Comparison of ENCODE assay signal across 8 cellular contexts in genomic region chr12:103965255-103965589, GRCh38. TPM values are rescaled to one million over a fixed set of nuclear protein-coding genes. Genes with fewer than 3 reads are reported as not detected.
DNase-seq lines count a peak whose midpoint lies in the region; ATAC-seq and TF ChIP-seq lines count a peak whose summit lies in the region.

No MANE protein-coding gene starts in this region.

- TF ChIP-seq CTCF in cardiac fibroblast (IDR thresholded peaks at IDR 0.05; ENCODE audit: low read depth, low read length) = no peak
- no peak for TF ChIP-seq CTCF in GM20000 (IDR thresholded peaks at IDR 0.05; ENCODE audit: extremely low read depth, missing control alignments)

- peaks cover 64% of the 10 kb centered on the region for H3K4me1 Mint-ChIP-seq in stimulated activated naive CD8-positive, alpha-beta T cell treated with anti-CD3 and anti-CD28 coated beads, Interleukin-15, Interleukin-2, amounts not matched to agents 100 ng/mL and 50 ng/mL, for 24 hours (ENCODE audit: low read depth)

- DNase-seq in stimulated activated naive CD8-positive, alpha-beta T cell treated with anti-CD3 and anti-CD28 coated beads, Interleukin-15, Interleukin-2, amounts not matched to agents 100 U/mL and 50 U/mL, for 24 hours = no peak
- DNase-seq in cardiac fibroblast (ENCODE audit: low read depth in 2 of 2) = no peak
- DNase-seq in NCI-H146 (lab: John Stamatoyannopoulos, UW) = no peak
- DNase-seq in GM20000 (ENCODE audit: low spot score) = no peak

- peaks cover 30% of the 10 kb centered on the region for H3K36me3 Mint-ChIP-seq in stimulated activated naive CD8-positive, alpha-beta T cell treated with anti-CD3 and anti-CD28 coated beads, Interleukin-15, Interleukin-2, amounts not matched to agents 100 ng/mL and 50 ng/mL, for 24 hours (ENCODE audit: low read depth)

- no peaks in the 10 kb centered on the region for H3K9me3 ChIP-seq in mononuclear cell (ENCODE audit: low read depth, low read length)

- H3K27me3 Mint-ChIP-seq in stimulated activated naive CD8-positive, alpha-beta T cell treated with anti-CD3 and anti-CD28 coated beads, Interleukin-15, Interleukin-2, amounts not matched to agents 100 ng/mL and 50 ng/mL, for 24 hours = no peaks in the 10 kb centered on the region

- peak overlapping the region; percentile 97 for H3K27ac Mint-ChIP-seq in stimulated activated naive CD8-positive, alpha-beta T cell treated with anti-CD3 and anti-CD28 coated beads, Interleukin-15, Interleukin-2, amounts not matched to agents 100 ng/mL and 50 ng/mL, for 24 hours

- no peak for ATAC-seq in stimulated activated naive CD8-positive, alpha-beta T cell treated with anti-CD3 and anti-CD28 coated beads, Interleukin-15, Interleukin-2, amounts not matched to agents 100 U/mL and 50 U/mL, for 24 hours
- ATAC-seq in HG02759 (IDR thresholded peaks at IDR 0.05; ENCODE audit: unreplicated experiment) (no peak), HG03571 (IDR thresholded peaks at IDR 0.05; ENCODE audit: unreplicated experiment) (no peak)

- H3K4me3 ChIP-seq in cardiac fibroblast (replicated peaks in 1 of 2; ENCODE audit: low read depth in 2 of 2, low read length in 2 of 2) = peak overlapping the region; percentile 75 to 84
- peak overlapping the region; percentile 70 for H3K4me3 ChIP-seq in mononuclear cell (ENCODE audit: low read length)

- peaks cover 43% of the 10 kb centered on the region for H3K4me1 ChIP-seq in mononuclear cell (ENCODE audit: insufficient read depth, low read length)

- H3K27me3 ChIP-seq in mononuclear cell (ENCODE audit: insufficient read depth, low read length) = no peaks in the 10 kb centered on the region

- H3K4me3 Mint-ChIP-seq in stimulated activated naive CD8-positive, alpha-beta T cell treated with anti-CD3 and anti-CD28 coated beads, Interleukin-15, Interleukin-2, amounts not matched to agents 100 ng/mL and 50 ng/mL, for 24 hours = peak overlapping the region; percentile 98

- no peaks in the 10 kb centered on the region for H3K9me3 Mint-ChIP-seq in stimulated activated naive CD8-positive, alpha-beta T cell treated with anti-CD3 and anti-CD28 coated beads, Interleukin-15, Interleukin-2, amounts not matched to agents 100 ng/mL and 50 ng/mL, for 24 hours

RNA-seq across cellular contexts. Expression of gene TDG, which starts 0.5 kb away (rescaled TPM):
- total RNA-seq in mononuclear cell = 44.9 TPM

RNA-seq across cellular contexts. Expression of gene HSP90B1, which starts 35.0 kb away (rescaled TPM):
- 412 TPM for total RNA-seq in mononuclear cell
